In the genomic region with DNA sequence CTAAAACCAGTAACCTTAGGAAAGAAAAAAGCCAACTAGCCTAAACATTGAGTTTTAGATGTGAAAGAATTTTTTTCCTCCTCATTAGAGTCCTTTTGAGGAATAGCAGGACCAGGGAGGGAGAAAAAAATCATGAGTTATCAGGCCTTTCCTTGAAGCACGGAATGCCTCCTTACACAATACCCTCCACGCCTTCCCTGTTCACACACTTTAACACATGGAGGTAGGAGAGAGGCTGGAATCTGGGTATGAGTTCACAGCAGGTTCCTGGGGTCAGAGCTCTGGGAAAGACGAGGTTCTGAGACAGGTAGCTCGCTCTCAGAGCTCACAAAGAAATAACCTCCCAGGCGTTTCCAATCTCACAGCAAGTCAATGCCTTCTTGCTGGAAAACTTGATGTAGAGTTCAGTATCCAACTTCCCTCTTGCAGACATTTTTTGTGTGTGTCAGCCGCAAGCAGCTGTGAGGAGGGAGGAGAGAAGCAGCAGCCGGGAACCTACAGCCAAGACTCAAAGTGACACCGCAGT, we compare ENCODE assay signal across 8 cellular contexts. TPM values are rescaled to one million over a fixed set of nuclear protein-coding genes. Genes with fewer than 3 reads are reported as not detected.
DNase-seq lines count a peak whose midpoint lies in the region; ATAC-seq lines count a peak whose summit lies in the region.

No MANE protein-coding gene starts in this region.

- H3K36me3 Mint-ChIP-seq in activated CD8-positive, alpha-beta T cell treated with anti-CD3 and anti-CD28 coated beads, Interleukin-2, amount 10 ng/mL, durations not matched to agents 7 days and 5 days (ENCODE audit: low read depth): peaks cover 48% of the 10 kb centered on the region

- H3K4me3 Mint-ChIP-seq in activated CD8-positive, alpha-beta T cell treated with anti-CD3 and anti-CD28 coated beads, Interleukin-2, amount 10 ng/mL, durations not matched to agents 7 days and 5 days: peak overlapping the region; percentile 85

- WGBS in iPS DF 6.9 (ENCODE audit: insufficient coverage, insufficient read length): no CpG with 5 or more reads among the region's 8 CpGs

- peak overlapping the region; percentile 97 for H3K27ac Mint-ChIP-seq in activated CD8-positive, alpha-beta T cell treated with anti-CD3 and anti-CD28 coated beads, Interleukin-2, amount 10 ng/mL, durations not matched to agents 7 days and 5 days

- peak; percentile 16 for ATAC-seq in HG02885 (IDR thresholded peaks at IDR 0.05; ENCODE audit: poor library complexity, unreplicated experiment)
- ATAC-seq in activated CD8-positive, alpha-beta T cell treated with anti-CD3 and anti-CD28 coated beads, Interleukin-2, amount 10 ng/mL, durations not matched to agents 7 days and 5 days: no peak
- no peak for ATAC-seq in HG03139 (IDR thresholded peaks at IDR 0.05; ENCODE audit: unreplicated experiment)
- ATAC-seq in GM18519 (IDR thresholded peaks at IDR 0.05; ENCODE audit: low FRiP score, unreplicated experiment): no peak

- DNase-seq in D341Med (ENCODE audit: low spot score) (peak; percentile 28), iPS DF 6.9 (ENCODE audit: low read depth, low spot score) (no peak), NCI-H2171 treated with DMSO at 0.1 percent for 48 hours (lab: John Stamatoyannopoulos, UW) (no peak)
- DNase-seq in activated CD8-positive, alpha-beta T cell treated with anti-CD3 and anti-CD28 coated beads, Interleukin-2, amount 10 ng/mL, durations not matched to agents 7 days and 5 days: no peak

- H3K27me3 ChIP-seq in iPS DF 6.9 (ENCODE audit: control insufficient read depth, insufficient read depth, low read length) (no peaks in the 10 kb centered on the region), skeletal muscle tissue (ENCODE audit: control insufficient read depth in 3 of 3, insufficient read depth in 3 of 3, low read length in 3 of 3) (no peaks in the 10 kb centered on the region)

- POLR2A ChIA-PET in activated CD8-positive, alpha-beta T cell treated with anti-CD3 and anti-CD28 coated beads, Interleukin-2, amount 10 ng/mL, durations not matched to agents 7 days and 5 days (lab: Charles Lee): interaction anchor here (1.0 to 1.1 kb wide), 2 partner anchors 272 to 309 kb away, joined by 3 read pairs; partner anchors contain the start of genes ZNF570 and ZNF793

- no peak overlapping the region for H3K27ac ChIP-seq in iPS DF 6.9 (ENCODE audit: low read length)
- H3K27ac ChIP-seq in skeletal muscle tissue (ENCODE audit: low read depth, low read length): peak overlapping the region; percentile 78

- H3K4me1 ChIP-seq in iPS DF 6.9 (ENCODE audit: control insufficient read depth, insufficient read depth, low read length) (no peaks in the 10 kb centered on the region), skeletal muscle tissue (ENCODE audit: control insufficient read depth in 3 of 3, insufficient read depth in 3 of 3, low read length in 3 of 3) (peaks cover 8 to 14% (median 11%) of the 10 kb centered on the region in 3 donors)

- H3K9me3 Mint-ChIP-seq in activated CD8-positive, alpha-beta T cell treated with anti-CD3 and anti-CD28 coated beads, Interleukin-2, amount 10 ng/mL, durations not matched to agents 7 days and 5 days (ENCODE audit: insufficient read depth): peaks cover 25% of the 10 kb centered on the region

- H3K4me3 ChIP-seq in iPS DF 6.9 (ENCODE audit: low read length) (peak overlapping the region; percentile 86; the same call in 1 of the 2 replicates), skeletal muscle tissue (ENCODE audit: low read length in 3 of 3) (peak overlapping the region; percentile 93 to 99 (median 99))

- H3K9me3 ChIP-seq in iPS DF 6.9 (ENCODE audit: control insufficient read depth, insufficient read depth, low read length) (no peaks in the 10 kb centered on the region), skeletal muscle tissue (ENCODE audit: control insufficient read depth in 3 of 3, low read length in 3 of 3) (no peaks in the 10 kb centered on the region)

- H3K4me1 Mint-ChIP-seq in activated CD8-positive, alpha-beta T cell treated with anti-CD3 and anti-CD28 coated beads, Interleukin-2, amount 10 ng/mL, durations not matched to agents 7 days and 5 days (ENCODE audit: low read depth): peaks cover 16% of the 10 kb centered on the region

- H3K36me3 ChIP-seq in iPS DF 6.9 (ENCODE audit: control insufficient read depth, insufficient read depth, low read length) (no peaks in the 10 kb centered on the region), skeletal muscle tissue (ENCODE audit: control insufficient read depth in 3 of 3, insufficient read depth in 3 of 3, low read length in 3 of 3) (peaks cover 0 to 8% (median 0%) of the 10 kb centered on the region in 3 donors)

- H3K27me3 Mint-ChIP-seq in activated CD8-positive, alpha-beta T cell treated with anti-CD3 and anti-CD28 coated beads, Interleukin-2, amount 10 ng/mL, durations not matched to agents 7 days and 5 days (ENCODE audit: low read depth): no peaks in the 10 kb centered on the region

- CTCF ChIA-PET in activated CD8-positive, alpha-beta T cell treated with anti-CD3 and anti-CD28 coated beads, Interleukin-2, amount 10 ng/mL, durations not matched to agents 7 days and 5 days (lab: Charles Lee): interaction anchor here (0.6 kb wide), 1 partner anchor 247 kb away, joined by 3 read pairs; no protein-coding TSS in a partner anchor

- peak overlapping the region; percentile 91 to 98 (median 95) for H3K9ac ChIP-seq in skeletal muscle tissue (ENCODE audit: low read depth in 1 of 3, low read length in 3 of 3)

RNA-seq across cellular contexts. Expression of gene ZNF573, which starts 0.7 kb away (rescaled TPM):
- 1 to 10 TPM; 5.5 to 7.3 TPM for total RNA-seq in activated CD8-positive, alpha-beta T cell treated with anti-CD3 and anti-CD28 coated beads, Interleukin-2, amount 10 ng/mL, durations not matched to agents 7 days and 5 days
- total RNA-seq in skeletal muscle tissue: 14.1 TPM

RNA-seq across cellular contexts. Expression of gene ZNF607, which starts 59.1 kb away (rescaled TPM):
- total RNA-seq in activated CD8-positive, alpha-beta T cell treated with anti-CD3 and anti-CD28 coated beads, Interleukin-2, amount 10 ng/mL, durations not matched to agents 7 days and 5 days: 1 to 10 TPM; 4.4 to 5.0 TPM
- 9.4 TPM for total RNA-seq in skeletal muscle tissue
